ENCODE assay signal across 1 cellular context in genomic region chr11:6357222-6357621, GRCh38.
TF ChIP-seq lines count a peak whose summit lies in the region.

No MANE protein-coding gene starts in this region.

TF ChIP-seq in GM23338, 12 proteins besides CTCF, POLR2A, EP300 and RAD21:
- TF ChIP-seq, protein P1, sequence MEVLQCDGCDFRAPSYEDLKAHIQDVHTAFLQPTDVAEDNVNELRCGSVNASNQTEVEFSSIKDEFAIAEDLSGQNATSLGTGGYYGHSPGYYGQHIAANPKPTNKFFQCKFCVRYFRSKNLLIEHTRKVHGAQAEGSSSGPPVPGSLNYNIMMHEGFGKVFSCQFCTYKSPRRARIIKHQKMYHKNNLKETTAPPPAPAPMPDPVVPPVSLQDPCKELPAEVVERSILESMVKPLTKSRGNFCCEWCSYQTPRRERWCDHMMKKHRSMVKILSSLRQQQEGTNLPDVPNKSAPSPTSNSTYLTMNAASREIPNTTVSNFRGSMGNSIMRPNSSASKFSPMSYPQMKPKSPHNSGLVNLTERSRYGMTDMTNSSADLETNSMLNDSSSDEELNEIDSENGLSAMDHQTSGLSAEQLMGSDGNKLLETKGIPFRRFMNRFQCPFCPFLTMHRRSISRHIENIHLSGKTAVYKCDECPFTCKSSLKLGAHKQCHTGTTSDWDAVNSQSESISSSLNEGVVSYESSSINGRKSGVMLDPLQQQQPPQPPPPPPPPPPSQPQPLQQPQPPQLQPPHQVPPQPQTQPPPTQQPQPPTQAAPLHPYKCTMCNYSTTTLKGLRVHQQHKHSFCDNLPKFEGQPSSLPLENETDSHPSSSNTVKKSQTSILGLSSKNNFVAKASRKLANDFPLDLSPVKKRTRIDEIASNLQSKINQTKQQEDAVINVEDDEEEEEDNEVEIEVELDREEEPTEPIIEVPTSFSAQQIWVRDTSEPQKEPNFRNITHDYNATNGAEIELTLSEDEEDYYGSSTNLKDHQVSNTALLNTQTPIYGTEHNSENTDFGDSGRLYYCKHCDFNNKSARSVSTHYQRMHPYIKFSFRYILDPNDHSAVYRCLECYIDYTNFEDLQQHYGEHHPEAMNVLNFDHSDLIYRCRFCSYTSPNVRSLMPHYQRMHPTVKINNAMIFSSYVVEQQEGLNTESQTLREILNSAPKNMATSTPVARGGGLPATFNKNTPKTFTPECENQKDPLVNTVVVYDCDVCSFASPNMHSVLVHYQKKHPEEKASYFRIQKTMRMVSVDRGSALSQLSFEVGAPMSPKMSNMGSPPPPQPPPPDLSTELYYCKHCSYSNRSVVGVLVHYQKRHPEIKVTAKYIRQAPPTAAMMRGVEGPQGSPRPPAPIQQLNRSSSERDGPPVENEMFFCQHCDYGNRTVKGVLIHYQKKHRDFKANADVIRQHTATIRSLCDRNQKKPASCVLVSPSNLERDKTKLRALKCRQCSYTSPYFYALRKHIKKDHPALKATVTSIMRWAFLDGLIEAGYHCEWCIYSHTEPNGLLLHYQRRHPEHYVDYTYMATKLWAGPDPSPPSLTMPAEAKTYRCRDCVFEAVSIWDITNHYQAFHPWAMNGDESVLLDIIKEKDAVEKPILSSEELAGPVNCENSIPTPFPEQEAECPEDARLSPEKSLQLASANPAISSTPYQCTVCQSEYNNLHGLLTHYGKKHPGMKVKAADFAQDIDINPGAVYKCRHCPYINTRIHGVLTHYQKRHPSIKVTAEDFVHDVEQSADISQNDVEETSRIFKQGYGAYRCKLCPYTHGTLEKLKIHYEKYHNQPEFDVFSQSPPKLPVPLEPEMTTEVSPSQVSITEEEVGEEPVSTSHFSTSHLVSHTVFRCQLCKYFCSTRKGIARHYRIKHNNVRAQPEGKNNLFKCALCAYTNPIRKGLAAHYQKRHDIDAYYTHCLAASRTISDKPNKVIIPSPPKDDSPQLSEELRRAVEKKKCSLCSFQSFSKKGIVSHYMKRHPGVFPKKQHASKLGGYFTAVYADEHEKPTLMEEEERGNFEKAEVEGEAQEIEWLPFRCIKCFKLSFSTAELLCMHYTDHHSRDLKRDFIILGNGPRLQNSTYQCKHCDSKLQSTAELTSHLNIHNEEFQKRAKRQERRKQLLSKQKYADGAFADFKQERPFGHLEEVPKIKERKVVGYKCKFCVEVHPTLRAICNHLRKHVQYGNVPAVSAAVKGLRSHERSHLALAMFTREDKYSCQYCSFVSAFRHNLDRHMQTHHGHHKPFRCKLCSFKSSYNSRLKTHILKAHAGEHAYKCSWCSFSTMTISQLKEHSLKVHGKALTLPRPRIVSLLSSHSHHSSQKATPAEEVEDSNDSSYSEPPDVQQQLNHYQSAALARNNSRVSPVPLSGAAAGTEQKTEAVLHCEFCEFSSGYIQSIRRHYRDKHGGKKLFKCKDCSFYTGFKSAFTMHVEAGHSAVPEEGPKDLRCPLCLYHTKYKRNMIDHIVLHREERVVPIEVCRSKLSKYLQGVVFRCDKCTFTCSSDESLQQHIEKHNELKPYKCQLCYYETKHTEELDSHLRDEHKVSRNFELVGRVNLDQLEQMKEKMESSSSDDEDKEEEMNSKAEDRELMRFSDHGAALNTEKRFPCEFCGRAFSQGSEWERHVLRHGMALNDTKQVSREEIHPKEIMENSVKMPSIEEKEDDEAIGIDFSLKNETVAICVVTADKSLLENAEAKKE (CRISPR knock-in tag; IDR thresholded peaks at IDR 0.05): no peak
- TF ChIP-seq CREB1 (CRISPR knock-in tag; IDR thresholded peaks at IDR 0.05; ENCODE audit: low read depth): no peak
- no peak for TF ChIP-seq ZNF331 (CRISPR knock-in tag; IDR thresholded peaks at IDR 0.05; ENCODE audit: low read depth)
- no peak for TF ChIP-seq REST (IDR thresholded peaks at IDR 0.05; ENCODE audit: unreplicated experiment)
- TF ChIP-seq POLR2AphosphoS5 (IDR thresholded peaks at IDR 0.05; ENCODE audit: low read depth): no peak
- no peak for TF ChIP-seq NANOG (IDR thresholded peaks at IDR 0.05; ENCODE audit: borderline replicate concordance)
- TF ChIP-seq EZH2phosphoT487 (IDR thresholded peaks at IDR 0.05; ENCODE audit: unreplicated experiment): no peak
- no peak for TF ChIP-seq JUNB (IDR thresholded peaks at IDR 0.05; ENCODE audit: unreplicated experiment)
- TF ChIP-seq ZNF114 (CRISPR knock-in tag; IDR thresholded peaks at IDR 0.05): no peak
- TF ChIP-seq EZH2 (IDR thresholded peaks at IDR 0.05; ENCODE audit: low read depth, unreplicated experiment): no peak
- TF ChIP-seq, protein P2, sequence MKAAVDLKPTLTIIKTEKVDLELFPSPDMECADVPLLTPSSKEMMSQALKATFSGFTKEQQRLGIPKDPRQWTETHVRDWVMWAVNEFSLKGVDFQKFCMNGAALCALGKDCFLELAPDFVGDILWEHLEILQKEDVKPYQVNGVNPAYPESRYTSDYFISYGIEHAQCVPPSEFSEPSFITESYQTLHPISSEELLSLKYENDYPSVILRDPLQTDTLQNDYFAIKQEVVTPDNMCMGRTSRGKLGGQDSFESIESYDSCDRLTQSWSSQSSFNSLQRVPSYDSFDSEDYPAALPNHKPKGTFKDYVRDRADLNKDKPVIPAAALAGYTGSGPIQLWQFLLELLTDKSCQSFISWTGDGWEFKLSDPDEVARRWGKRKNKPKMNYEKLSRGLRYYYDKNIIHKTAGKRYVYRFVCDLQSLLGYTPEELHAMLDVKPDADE (IDR thresholded peaks at IDR 0.05): no peak
- no peak for TF ChIP-seq STAT1 (IDR thresholded peaks at IDR 0.05; ENCODE audit: unreplicated experiment)
